Comparison of ENCODE assay signal across 8 cellular contexts in genomic region chr1:149395802-149396201, GRCh38.
DNase-seq lines count a peak whose midpoint lies in the region; TF ChIP-seq lines count a peak whose summit lies in the region.
"Not testable (repeated sequence)": the region's sequence is repeated elsewhere in the genome, so short reads cannot be mapped to it uniquely, and the experiment has no call there.

No MANE protein-coding gene starts in this region.

- not testable (repeated sequence) for H3K4me3 ChIP-seq in epithelial cell of esophagus (ENCODE audit: low read length)

- not testable (repeated sequence) for H3K4me3 Mint-ChIP-seq in T-helper 2 cell treated with Interferon-gamma antibody and Interleukin-4, amounts not matched to agents 5 μg/mL and 100 μg/mL, for 36 hours

- DNase-seq in T-helper 2 cell treated with Interferon-gamma antibody and Interleukin-4, amounts not matched to agents 5 μg/mL and 100 μg/mL, for 36 hours (ENCODE audit: low spot score): peak; percentile 20
- peak; percentile 55 to 63 for DNase-seq in activated CD4-positive, alpha-beta T cell treated with anti-CD3 and anti-CD28 coated beads, Interleukin-2, amount 50 U/mL, for 4 hours
- DNase-seq in activated T-cell treated with anti-CD3 and anti-CD28 coated beads for 24 hours (ENCODE audit: low read depth) (peak; percentile 24), epithelial cell of esophagus (ENCODE audit: low read depth) (peak; percentile 51)
- peak; percentile 42 for DNase-seq in activated naive CD4-positive, alpha-beta T cell treated with Interleukin-2 at 50 U/mL for 16 hours
- peak; percentile 69 for DNase-seq in stimulated activated CD4-positive, alpha-beta T cell treated with anti-CD3 and anti-CD28 coated beads, Interleukin-1b, Interleukin-23, amount 100 ng/mL, for 48 hours
- peak; percentile 12 to 47 (median 21) for DNase-seq in stimulated activated CD4-positive, alpha-beta T cell treated with anti-CD3 and anti-CD28 coated beads, TNF-alpha, amount 100 ng/mL, for 24 hours (ENCODE audit: low read depth in 3 of 3)
- DNase-seq in stimulated activated naive CD4-positive, alpha-beta T cell treated with Interleukin-2 at 50 U/mL for 16 hours (lab: John Stamatoyannopoulos, UW): peak; percentile 31

- not testable (repeated sequence) for H3K27ac Mint-ChIP-seq in T-helper 2 cell treated with Interferon-gamma antibody and Interleukin-4, amounts not matched to agents 5 μg/mL and 100 μg/mL, for 36 hours

- not testable (repeated sequence) for TF ChIP-seq CTCF in epithelial cell of esophagus (IDR thresholded peaks at IDR 0.05; ENCODE audit: insufficient read depth, low read depth, low read length, missing control alignments)

- not testable (repeated sequence) for H3K27me3 Mint-ChIP-seq in T-helper 2 cell treated with Interferon-gamma antibody and Interleukin-4, amounts not matched to agents 5 μg/mL and 100 μg/mL, for 36 hours (ENCODE audit: low read depth)

- H3K4me1 Mint-ChIP-seq in T-helper 2 cell treated with Interferon-gamma antibody and Interleukin-4, amounts not matched to agents 5 μg/mL and 100 μg/mL, for 36 hours (ENCODE audit: low read depth): not testable (repeated sequence)

- not testable (repeated sequence) for H3K36me3 Mint-ChIP-seq in T-helper 2 cell treated with Interferon-gamma antibody and Interleukin-4, amounts not matched to agents 5 μg/mL and 100 μg/mL, for 36 hours (ENCODE audit: low read depth)

- H3K9me3 Mint-ChIP-seq in T-helper 2 cell treated with Interferon-gamma antibody and Interleukin-4, amounts not matched to agents 5 μg/mL and 100 μg/mL, for 36 hours: not testable (repeated sequence)
